17 cellular contexts compared by ENCODE assay signal in genomic region chr6:87824813-87825475, GRCh38.
DNase-seq lines count a peak whose midpoint lies in the region; ATAC-seq, FAIRE-seq and TF ChIP-seq lines count a peak whose summit lies in the region.
"Had no signal": no experiment of that assay in that cellular context is flagged by ENCODE, and none has a peak within 500 bp of the region (broad histone marks: within the 10 kb centered on the region; RNA-seq: fewer than 3 reads in every experiment).

No MANE protein-coding gene starts in this region.

- no peak for TF ChIP-seq CTCF in DOHH2 (IDR thresholded peaks at IDR 0.05; ENCODE audit: low read depth, low read length, poor library complexity, severe bottlenecking)
- TF ChIP-seq CTCF in gastrocnemius medialis (IDR thresholded peaks at IDR 0.05 in 4 of 5, conservative IDR thresholded peaks at IDR 0.05 in 1 of 5), result no peak
- no peak for TF ChIP-seq CTCF in D721Med (IDR thresholded peaks at IDR 0.05; ENCODE audit: insufficient read depth, missing control alignments)

- H3K4me1 ChIP-seq in DOHH2 (ENCODE audit: control insufficient read depth, low read length), result peaks cover 57% of the 10 kb centered on the region
- no peaks in the 10 kb centered on the region for H3K4me1 ChIP-seq in gastrocnemius medialis
- H3K4me1 ChIP-seq: thyroid gland had no signal

- no peaks in the 10 kb centered on the region for H3K27me3 ChIP-seq in DOHH2 (ENCODE audit: control insufficient read depth, low read length)
- H3K27me3 ChIP-seq in gastrocnemius medialis, result no peaks in the 10 kb centered on the region
- H3K27me3 ChIP-seq: thyroid gland had no signal

- TF ChIP-seq POLR2A in gastrocnemius medialis (IDR thresholded peaks at IDR 0.05), result no peak

- peaks cover 21% of the 10 kb centered on the region for H3K79me2 ChIP-seq in DOHH2 (ENCODE audit: control insufficient read depth, low read length)

- H3K9me2 ChIP-seq in DOHH2 (replicated peaks; ENCODE audit: control insufficient read depth, low read length), result no peaks in the 10 kb centered on the region

- H3K9me3 ChIP-seq in DOHH2 (ENCODE audit: control insufficient read depth, insufficient read depth, low read length), result no peaks in the 10 kb centered on the region
- no peaks in the 10 kb centered on the region for H3K9me3 ChIP-seq in gastrocnemius medialis
- H3K9me3 ChIP-seq: thyroid gland had no signal

- peaks cover 17% of the 10 kb centered on the region for H3K36me3 ChIP-seq in DOHH2 (ENCODE audit: control insufficient read depth, low read length)
- H3K36me3 ChIP-seq in gastrocnemius medialis, result no peaks in the 10 kb centered on the region
- H3K36me3 ChIP-seq: thyroid gland had no signal

- no peak for FAIRE-seq in D721Med (lab: Jason Lieb, UNC)
- FAIRE-seq: endothelial cell of umbilical vein had no signal

- intact Hi-C loops in left cardiac atrium (cut with DNase I) (no loop called here), gastrocnemius medialis (cut with DNase I; ENCODE audit: low total_unique reads) (no loop called here)

- peak overlapping the region; percentile 65 for H3K4me2 ChIP-seq in DOHH2 (ENCODE audit: low read length)

- ATAC-seq in left cardiac atrium, result peak; percentile 46 to 57
- ATAC-seq in gastrocnemius medialis, result peak; percentile 44 to 47
- no peak for ATAC-seq in GM19452 (IDR thresholded peaks at IDR 0.05; ENCODE audit: unreplicated experiment)
- ATAC-seq in HG02610 (IDR thresholded peaks at IDR 0.05; ENCODE audit: unreplicated experiment), result no peak

- H3K4me3 ChIP-seq in DOHH2 (ENCODE audit: low read length) (peak overlapping the region; percentile 49), gastrocnemius medialis (no peak overlapping the region)
- H3K4me3 ChIP-seq: coronary artery, thyroid gland had no signal

- H3F3A ChIP-seq in DOHH2 (ENCODE audit: control insufficient read depth, insufficient read depth), result peaks cover 26% of the 10 kb centered on the region

- H3K27ac ChIP-seq in DOHH2 (ENCODE audit: low read depth, low read length) (peak overlapping the region; percentile 61), gastrocnemius medialis (peak overlapping the region in 1 of 4 donors; percentile 20)
- H3K27ac ChIP-seq: thyroid gland had no signal

- in situ Hi-C loops in gastrocnemius medialis (cut with MboI; ENCODE audit: low sequenced_read_pairs in 4 of 4), result no loop called here

- peak; percentile 64 for DNase-seq in MV-4-11 (lab: John Stamatoyannopoulos, UW)
- no peak for DNase-seq in left cardiac atrium
- no peak for DNase-seq in gastrocnemius medialis
- no peak for DNase-seq in D721Med (ENCODE audit: insufficient read length, low spot score)
- DNase-seq: activated naive CD8-positive, alpha-beta T cell treated with anti-CD3 and anti-CD28 coated beads, Interleukin-2, amount 10 ng/mL, durations not matched to agents 7 days and 5 days; Calu3; hippocampal formation; islet precursor cell; NCI-H1436; NCI-H69; retina; thyroid gland had no signal

- no peaks in the 10 kb centered on the region for H4K20me1 ChIP-seq in DOHH2 (ENCODE audit: control insufficient read depth, insufficient read depth, low read depth, low read length)

Comparison
In these comparisons a context has a peak if more than half of its experiments do, and no peak if none do; other contexts are left out.
1. ATAC-seq: peak in left cardiac atrium (2 of 2) and gastrocnemius medialis (2 of 2); none in GM19452 (single experiment) and HG02610 (single experiment).